17 cellular contexts compared by ENCODE assay signal in genomic region chr3:141236351-141236750, GRCh38. TPM values are rescaled to one million over a fixed set of nuclear protein-coding genes. Genes with fewer than 3 reads are reported as not detected.
DNase-seq lines count a peak whose midpoint lies in the region; ATAC-seq and TF ChIP-seq lines count a peak whose summit lies in the region.
"Had no signal": no experiment of that assay in that cellular context is flagged by ENCODE, and none has a peak within 500 bp of the region (broad histone marks: within the 10 kb centered on the region; RNA-seq: fewer than 3 reads in every experiment).

No MANE protein-coding gene starts in this region.

- ATAC-seq in activated naive CD4-positive, alpha-beta T cell treated with anti-CD3 and anti-CD28 coated beads, Interleukin-2, amount 50 U/mL, for 72 hours = no peak
- ATAC-seq in naive thymus-derived CD8-positive, alpha-beta T cell = no peak
- ATAC-seq: PC-3 had no signal

- POLR2A ChIA-PET in naive thymus-derived CD8-positive, alpha-beta T cell (lab: Charles Lee) = interaction anchor here (16.6 kb wide), 1 partner anchor 33 kb away, joined by 425 read pairs; no protein-coding TSS in a partner anchor

- DNase-seq in DMS79 treated with DMSO at 0.1 percent for 48 hours (lab: John Stamatoyannopoulos, UW) (peak; percentile 18), DMS79 (lab: John Stamatoyannopoulos, UW) (no peak), ureter (ENCODE audit: low spot score) (no peak), ascending aorta (ENCODE audit: low spot score in 2 of 2) (no peak)
- DNase-seq in activated naive CD4-positive, alpha-beta T cell treated with anti-CD3 and anti-CD28 coated beads, Interleukin-2, amount 50 U/mL, for 72 hours (ENCODE audit: low spot score in 2 of 2) = no peak
- DNase-seq in activated T-helper 2 cell treated with anti-CD3 and anti-CD28 coated beads, Interferon-gamma antibody, Interleukin-2, Interleukin-4, amounts not matched to agents 10 μg/mL and 5 μg/mL and 100 μg/mL, durations not matched to agents 14 hours and 24 hours and 36 hours (ENCODE audit: low spot score) = no peak
- DNase-seq in naive thymus-derived CD8-positive, alpha-beta T cell = no peak
- DNase-seq: C1 segment of cervical spinal cord, H9, Kasumi-1, NCI-H1436 treated with DMSO at 0.1 percent for 48 hours, NCI-H2081 treated with DMSO at 0.1 percent for 48 hours, NCI-H345, NCI-H526 treated with DMSO at 0.1 percent for 48 hours, PC-3 had no signal

- H3K27me3 Mint-ChIP-seq in activated naive CD4-positive, alpha-beta T cell treated with anti-CD3 and anti-CD28 coated beads, Interleukin-2, amount 50 U/mL, for 24 hours = no peaks in the 10 kb centered on the region
- no peaks in the 10 kb centered on the region for H3K27me3 Mint-ChIP-seq in activated T-helper 2 cell treated with anti-CD3 and anti-CD28 coated beads, Interferon-gamma antibody, Interleukin-2, Interleukin-4, amounts not matched to agents 10 μg/mL and 5 μg/mL and 100 μg/mL, durations not matched to agents 14 hours and 24 hours and 36 hours (ENCODE audit: low read depth)
- H3K27me3 Mint-ChIP-seq in naive thymus-derived CD8-positive, alpha-beta T cell = no peaks in the 10 kb centered on the region

- H3K36me3 Mint-ChIP-seq in activated naive CD4-positive, alpha-beta T cell treated with anti-CD3 and anti-CD28 coated beads, Interleukin-2, amount 50 U/mL, for 24 hours = no peaks in the 10 kb centered on the region
- peaks cover 5 to 21% of the 10 kb centered on the region in 2 donors for H3K36me3 Mint-ChIP-seq in activated naive CD4-positive, alpha-beta T cell treated with anti-CD3 and anti-CD28 coated beads, Interleukin-2, amount 50 U/mL, for 72 hours
- H3K36me3 Mint-ChIP-seq in activated T-helper 2 cell treated with anti-CD3 and anti-CD28 coated beads, Interferon-gamma antibody, Interleukin-2, Interleukin-4, amounts not matched to agents 10 μg/mL and 5 μg/mL and 100 μg/mL, durations not matched to agents 14 hours and 24 hours and 36 hours (ENCODE audit: low read depth) = peaks cover 68% of the 10 kb centered on the region
- peaks cover 0 to 16% (median 6%) of the 10 kb centered on the region in 3 donors for H3K36me3 Mint-ChIP-seq in naive thymus-derived CD8-positive, alpha-beta T cell

- H3K4me1 ChIP-seq in ascending aorta = peaks cover 12 to 19% of the 10 kb centered on the region in 2 donors

- H3K27me3 ChIP-seq in ascending aorta = no peaks in the 10 kb centered on the region

- no peak overlapping the region for H3K4me3 ChIP-seq in ascending aorta

- intact Hi-C loops in activated T-helper 2 cell treated with anti-CD3 and anti-CD28 coated beads, Interferon-gamma antibody, Interleukin-2, Interleukin-4, amounts not matched to agents 10 μg/mL and 5 μg/mL and 100 μg/mL, durations not matched to agents 14 hours and 24 hours and 36 hours (cut with micrococcal nuclease) = loop anchor here (2.0 kb wide), 1 partner anchor 316 kb away; no protein-coding TSS in a partner anchor
- intact Hi-C loops in ascending aorta (cut with DNase I) = no loop called here

- no peaks in the 10 kb centered on the region for H3K36me3 ChIP-seq in ascending aorta

- H3K4me1 Mint-ChIP-seq in activated naive CD4-positive, alpha-beta T cell treated with anti-CD3 and anti-CD28 coated beads, Interleukin-2, amount 50 U/mL, for 24 hours = peaks cover 77% of the 10 kb centered on the region
- peaks cover 79% of the 10 kb centered on the region for H3K4me1 Mint-ChIP-seq in activated T-helper 2 cell treated with anti-CD3 and anti-CD28 coated beads, Interferon-gamma antibody, Interleukin-2, Interleukin-4, amounts not matched to agents 10 μg/mL and 5 μg/mL and 100 μg/mL, durations not matched to agents 14 hours and 24 hours and 36 hours (ENCODE audit: low read depth)
- H3K4me1 Mint-ChIP-seq in naive thymus-derived CD8-positive, alpha-beta T cell = peaks cover 41 to 87% (median 81%) of the 10 kb centered on the region in 4 donors

- TF ChIP-seq CTCF in ascending aorta (IDR thresholded peaks at IDR 0.05) = no peak

- no peak overlapping the region for H3K4me3 Mint-ChIP-seq in activated naive CD4-positive, alpha-beta T cell treated with anti-CD3 and anti-CD28 coated beads, Interleukin-2, amount 50 U/mL, for 24 hours
- peak overlapping the region; percentile 1 for H3K4me3 Mint-ChIP-seq in activated T-helper 2 cell treated with anti-CD3 and anti-CD28 coated beads, Interferon-gamma antibody, Interleukin-2, Interleukin-4, amounts not matched to agents 10 μg/mL and 5 μg/mL and 100 μg/mL, durations not matched to agents 14 hours and 24 hours and 36 hours (ENCODE audit: low read depth)
- peak overlapping the region in 6 of 10 donors; percentile 15 to 69 (median 38) for H3K4me3 Mint-ChIP-seq in naive thymus-derived CD8-positive, alpha-beta T cell
- H3K4me3 Mint-ChIP-seq: H9 had no signal

- H3K9me3 Mint-ChIP-seq in activated naive CD4-positive, alpha-beta T cell treated with anti-CD3 and anti-CD28 coated beads, Interleukin-2, amount 50 U/mL, for 24 hours = no peaks in the 10 kb centered on the region
- no peaks in the 10 kb centered on the region for H3K9me3 Mint-ChIP-seq in activated naive CD4-positive, alpha-beta T cell treated with anti-CD3 and anti-CD28 coated beads, Interleukin-2, amount 50 U/mL, for 72 hours
- no peaks in the 10 kb centered on the region for H3K9me3 Mint-ChIP-seq in activated T-helper 2 cell treated with anti-CD3 and anti-CD28 coated beads, Interferon-gamma antibody, Interleukin-2, Interleukin-4, amounts not matched to agents 10 μg/mL and 5 μg/mL and 100 μg/mL, durations not matched to agents 14 hours and 24 hours and 36 hours
- no peaks in the 10 kb centered on the region for H3K9me3 Mint-ChIP-seq in naive thymus-derived CD8-positive, alpha-beta T cell
- H3K9me3 Mint-ChIP-seq: H9 had no signal

- H3K27ac ChIP-seq in ascending aorta = peak overlapping the region in 1 of 2 donors; percentile 84
- H3K27ac ChIP-seq: 22Rv1 had no signal

- no peaks in the 10 kb centered on the region for H3K9me3 ChIP-seq in ascending aorta

- H3K27ac Mint-ChIP-seq in activated naive CD4-positive, alpha-beta T cell treated with anti-CD3 and anti-CD28 coated beads, Interleukin-2, amount 50 U/mL, for 24 hours = peak overlapping the region; percentile 3
- no peak overlapping the region for H3K27ac Mint-ChIP-seq in activated naive CD4-positive, alpha-beta T cell treated with anti-CD3 and anti-CD28 coated beads, Interleukin-2, amount 50 U/mL, for 72 hours
- peak overlapping the region; percentile 64 for H3K27ac Mint-ChIP-seq in activated T-helper 2 cell treated with anti-CD3 and anti-CD28 coated beads, Interferon-gamma antibody, Interleukin-2, Interleukin-4, amounts not matched to agents 10 μg/mL and 5 μg/mL and 100 μg/mL, durations not matched to agents 14 hours and 24 hours and 36 hours
- H3K27ac Mint-ChIP-seq in naive thymus-derived CD8-positive, alpha-beta T cell = peak overlapping the region; percentile 9 to 93 (median 76)
- H3K27ac Mint-ChIP-seq: H9 had no signal

RNA-seq across cellular contexts. Expression of gene PXYLP1, which starts 4.7 kb away (rescaled TPM):
- 10 to 100 TPM in 1 of 2 donors, 1 to 10 TPM in 1; 9.7 to 17.5 TPM for total RNA-seq in activated naive CD4-positive, alpha-beta T cell treated with anti-CD3 and anti-CD28 coated beads, Interleukin-2, amount 50 U/mL, for 72 hours
- total RNA-seq in activated T-helper 2 cell treated with anti-CD3 and anti-CD28 coated beads, Interferon-gamma antibody, Interleukin-2, Interleukin-4, amounts not matched to agents 10 μg/mL and 5 μg/mL and 100 μg/mL, durations not matched to agents 14 hours and 24 hours and 36 hours = 57.2 and 66.0 TPM in 2 replicates
- total RNA-seq in naive thymus-derived CD8-positive, alpha-beta T cell = 10 to 100 TPM; 34.4 to 36.9 TPM
- polyA plus RNA-seq in naive thymus-derived CD8-positive, alpha-beta T cell = 10 to 100 TPM in 2 of 3 donors, 1 to 10 TPM in 1; 9.9 to 18.3 (median 16.9) TPM
- total RNA-seq in ureter = 26.3 TPM
- total RNA-seq in ascending aorta = 14.2 TPM

Comparison
In these comparisons a context has a peak if more than half of its experiments do, and no peak if none do; other contexts are left out.
1. H3K27ac Mint-ChIP-seq: peak in activated naive CD4-positive, alpha-beta T cell treated with anti-CD3 and anti-CD28 coated beads, Interleukin-2, amount 50 U/mL, for 24 hours (single experiment), activated T-helper 2 cell treated with anti-CD3 and anti-CD28 coated beads, Interferon-gamma antibody, Interleukin-2, Interleukin-4, amounts not matched to agents 10 μg/mL and 5 μg/mL and 100 μg/mL, durations not matched to agents 14 hours and 24 hours and 36 hours (single experiment) and naive thymus-derived CD8-positive, alpha-beta T cell (10 of 10); none in activated naive CD4-positive, alpha-beta T cell treated with anti-CD3 and anti-CD28 coated beads, Interleukin-2, amount 50 U/mL, for 72 hours (0 of 2).